ENCODE assay signal across 31 cellular contexts in the genomic region with DNA sequence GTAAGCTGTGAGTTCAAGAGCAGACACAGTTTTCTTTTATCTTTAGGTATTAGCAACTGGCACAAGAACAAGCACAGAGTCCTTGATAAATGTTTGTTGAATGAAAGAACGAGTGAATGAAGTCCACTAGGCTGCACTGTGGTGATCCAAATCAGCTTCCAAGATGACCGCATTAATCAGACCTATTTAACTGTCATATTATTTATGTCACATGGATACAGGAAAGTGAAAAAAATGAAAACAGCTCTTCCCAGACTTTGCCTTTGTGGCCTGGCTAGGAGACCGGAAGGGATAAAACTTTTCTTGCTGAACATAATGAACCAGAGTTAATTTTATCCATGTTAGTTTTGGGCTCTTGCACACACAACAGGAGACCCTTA.
"Had no signal": no experiment of that assay in that cellular context is flagged by ENCODE, and none has a peak within 500 bp of the region (broad histone marks: within the 10 kb centered on the region; RNA-seq: fewer than 3 reads in every experiment).

No MANE protein-coding gene starts in this region.

- H3K36me3 Mint-ChIP-seq: activated CD4-positive, alpha-beta memory T cell treated with anti-CD3 and anti-CD28 coated beads for 36 hours; activated CD8-positive, alpha-beta memory T cell treated with anti-CD3 and anti-CD28 coated beads, Interleukin-2, amount 10 ng/mL, durations not matched to agents 7 days and 5 days; activated naive CD4-positive, alpha-beta T cell treated with anti-CD3 and anti-CD28 coated beads, Interleukin-2, amount 50 U/mL, for 24 hours; activated naive CD8-positive, alpha-beta T cell treated with anti-CD3 and anti-CD28 coated beads for 36 hours had no signal

- H3K4me3 ChIP-seq: adrenal gland, body of pancreas, heart left ventricle had no signal

- FAIRE-seq: colon, frontal cortex had no signal

- H3K9me3 ChIP-seq: adrenal gland, body of pancreas, heart left ventricle had no signal

- H3K36me3 ChIP-seq: adrenal gland, heart left ventricle had no signal

- H3K27ac ChIP-seq: adrenal gland, body of pancreas, heart left ventricle had no signal

- H3K27me3 ChIP-seq: adrenal gland, body of pancreas had no signal

- H3K4me1 Mint-ChIP-seq: activated CD4-positive, alpha-beta T cell treated with anti-CD3 and anti-CD28 coated beads for 36 hours; activated CD4-positive, alpha-beta T cell treated with anti-CD3 and anti-CD28 coated beads, Interleukin-2, amount 10 ng/mL, durations not matched to agents 24 days and 14 days; activated naive CD4-positive, alpha-beta T cell treated with anti-CD3 and anti-CD28 coated beads, Interleukin-2, amount 50 U/mL, for 24 hours; activated naive CD8-positive, alpha-beta T cell treated with anti-CD3 and anti-CD28 coated beads for 36 hours had no signal

- H3K4me3 Mint-ChIP-seq: activated CD4-positive, alpha-beta memory T cell treated with anti-CD3 and anti-CD28 coated beads for 36 hours; activated CD4-positive, alpha-beta T cell treated with anti-CD3 and anti-CD28 coated beads for 36 hours; activated CD4-positive, alpha-beta T cell treated with anti-CD3 and anti-CD28 coated beads, Interleukin-2, amount 10 ng/mL, durations not matched to agents 24 days and 14 days; activated CD8-positive, alpha-beta memory T cell treated with anti-CD3 and anti-CD28 coated beads, Interleukin-2, amount 10 ng/mL, durations not matched to agents 7 days and 5 days; activated CD8-positive, alpha-beta T cell treated with anti-CD3 and anti-CD28 coated beads, Interleukin-2, amount 10 ng/mL, durations not matched to agents 7 days and 5 days; activated naive CD4-positive, alpha-beta T cell treated with anti-CD3 and anti-CD28 coated beads for 36 hours; activated naive CD4-positive, alpha-beta T cell treated with anti-CD3 and anti-CD28 coated beads, Interleukin-2, amount 50 U/mL, for 24 hours; activated naive CD8-positive, alpha-beta T cell treated with anti-CD3 and anti-CD28 coated beads for 36 hours; activated naive CD8-positive, alpha-beta T cell treated with anti-CD3 and anti-CD28 coated beads, Interleukin-2, amount 50 U/mL, for 24 hours; activated T-helper 1 cell treated with anti-CD3 and anti-CD28 coated beads, Interleukin-12 subunit alpha, Interleukin-12 subunit beta, Interleukin-2, Interleukin-4 antibody, amounts not matched to agents 30 ng/mL and 10 ng/mL and 1 ng/mL, durations not matched to agents 14 hours and 24 hours and 36 hours; effector memory CD8-positive, alpha-beta T cell had no signal

- DNase-seq: activated CD4-positive, alpha-beta memory T cell treated with anti-CD3 and anti-CD28 coated beads for 36 hours; activated CD4-positive, alpha-beta T cell treated with anti-CD3 and anti-CD28 coated beads for 36 hours; activated CD4-positive, alpha-beta T cell treated with anti-CD3 and anti-CD28 coated beads, Interleukin-2, amount 10 ng/mL, durations not matched to agents 24 days and 14 days; activated CD4-positive, CD25-positive, alpha-beta regulatory T cell; activated CD4-positive, CD25-positive, alpha-beta regulatory T cell treated with anti-CD3 and anti-CD28 coated beads, Interleukin-2, amount 50 U/mL, for 72 hours; activated CD8-positive, alpha-beta memory T cell treated with anti-CD3 and anti-CD28 coated beads, Interleukin-2, amount 10 ng/mL, durations not matched to agents 7 days and 5 days; activated CD8-positive, alpha-beta memory T cell treated with anti-CD3 and anti-CD28 coated beads, Interleukin-2, amount 50 U/mL, for 4 hours; activated CD8-positive, alpha-beta T cell treated with anti-CD3 and anti-CD28 coated beads, Interleukin-2, amount 10 ng/mL, durations not matched to agents 7 days and 5 days; activated effector memory CD4-positive, alpha-beta T cell treated with anti-CD3 and anti-CD28 coated beads, Interleukin-2, amount 50 U/mL, for 16 hours; activated naive CD4-positive, alpha-beta T cell treated with anti-CD3 and anti-CD28 coated beads for 36 hours; activated naive CD8-positive, alpha-beta T cell treated with anti-CD3 and anti-CD28 coated beads for 36 hours; activated naive CD8-positive, alpha-beta T cell treated with anti-CD3 and anti-CD28 coated beads, Interleukin-2, amount 50 U/mL, for 24 hours; activated T-cell treated with anti-CD3 and anti-CD28 coated beads, Interleukin-2, amount 50 U/mL, for 1 hour; activated T-cell treated with anti-CD3 and anti-CD28 coated beads, Interleukin-2, amount 50 U/mL, for 48 hours; adrenal gland; amygdala; aorta; body of pancreas; caudate nucleus; cortex of kidney; effector CD4-positive, alpha-beta T cell; effector memory CD8-positive, alpha-beta T cell; foreskin fibroblast; heart left ventricle; T-helper 2 cell had no signal

- H3K9me3 Mint-ChIP-seq: activated CD4-positive, alpha-beta memory T cell treated with anti-CD3 and anti-CD28 coated beads for 36 hours; activated CD4-positive, alpha-beta T cell treated with anti-CD3 and anti-CD28 coated beads, Interleukin-2, amount 10 ng/mL, durations not matched to agents 24 days and 14 days; activated naive CD4-positive, alpha-beta T cell treated with anti-CD3 and anti-CD28 coated beads, Interleukin-2, amount 50 U/mL, for 24 hours; activated naive CD8-positive, alpha-beta T cell treated with anti-CD3 and anti-CD28 coated beads for 36 hours; activated naive CD8-positive, alpha-beta T cell treated with anti-CD3 and anti-CD28 coated beads, Interleukin-2, amount 50 U/mL, for 24 hours; activated T-helper 1 cell treated with anti-CD3 and anti-CD28 coated beads, Interleukin-12 subunit alpha, Interleukin-12 subunit beta, Interleukin-2, Interleukin-4 antibody, amounts not matched to agents 30 ng/mL and 10 ng/mL and 1 ng/mL, durations not matched to agents 14 hours and 24 hours and 36 hours; activated T-helper 2 cell treated with anti-CD3 and anti-CD28 coated beads, Interferon-gamma antibody, Interleukin-2, Interleukin-4, amounts not matched to agents 10 μg/mL and 5 μg/mL and 100 μg/mL, durations not matched to agents 14 hours and 24 hours and 36 hours; effector memory CD8-positive, alpha-beta T cell had no signal

- ATAC-seq: activated CD4-positive, alpha-beta T cell treated with anti-CD3 and anti-CD28 coated beads for 36 hours; activated CD8-positive, alpha-beta T cell treated with anti-CD3 and anti-CD28 coated beads, Interleukin-2, amount 10 ng/mL, durations not matched to agents 7 days and 5 days; activated naive CD8-positive, alpha-beta T cell treated with anti-CD3 and anti-CD28 coated beads, Interleukin-2, amount 50 U/mL, for 24 hours; body of pancreas; effector memory CD8-positive, alpha-beta T cell; esophagus mucosa had no signal

- H3K4me1 ChIP-seq: adrenal gland, body of pancreas, heart left ventricle had no signal

- H3K27ac Mint-ChIP-seq: activated CD4-positive, alpha-beta memory T cell treated with anti-CD3 and anti-CD28 coated beads for 36 hours; activated CD4-positive, alpha-beta T cell treated with anti-CD3 and anti-CD28 coated beads for 36 hours; activated CD4-positive, alpha-beta T cell treated with anti-CD3 and anti-CD28 coated beads, Interleukin-2, amount 10 ng/mL, durations not matched to agents 24 days and 14 days; activated CD8-positive, alpha-beta memory T cell treated with anti-CD3 and anti-CD28 coated beads, Interleukin-2, amount 10 ng/mL, durations not matched to agents 7 days and 5 days; activated CD8-positive, alpha-beta T cell treated with anti-CD3 and anti-CD28 coated beads, Interleukin-2, amount 10 ng/mL, durations not matched to agents 7 days and 5 days; activated naive CD4-positive, alpha-beta T cell treated with anti-CD3 and anti-CD28 coated beads for 36 hours; activated naive CD4-positive, alpha-beta T cell treated with anti-CD3 and anti-CD28 coated beads, Interleukin-2, amount 50 U/mL, for 24 hours; activated naive CD8-positive, alpha-beta T cell treated with anti-CD3 and anti-CD28 coated beads for 36 hours; activated naive CD8-positive, alpha-beta T cell treated with anti-CD3 and anti-CD28 coated beads, Interleukin-2, amount 50 U/mL, for 24 hours; activated T-helper 1 cell treated with anti-CD3 and anti-CD28 coated beads, Interleukin-12 subunit alpha, Interleukin-12 subunit beta, Interleukin-2, Interleukin-4 antibody, amounts not matched to agents 30 ng/mL and 10 ng/mL and 1 ng/mL, durations not matched to agents 14 hours and 24 hours and 36 hours; activated T-helper 2 cell treated with anti-CD3 and anti-CD28 coated beads, Interferon-gamma antibody, Interleukin-2, Interleukin-4, amounts not matched to agents 10 μg/mL and 5 μg/mL and 100 μg/mL, durations not matched to agents 14 hours and 24 hours and 36 hours; effector memory CD8-positive, alpha-beta T cell had no signal
